In the genomic region with DNA sequence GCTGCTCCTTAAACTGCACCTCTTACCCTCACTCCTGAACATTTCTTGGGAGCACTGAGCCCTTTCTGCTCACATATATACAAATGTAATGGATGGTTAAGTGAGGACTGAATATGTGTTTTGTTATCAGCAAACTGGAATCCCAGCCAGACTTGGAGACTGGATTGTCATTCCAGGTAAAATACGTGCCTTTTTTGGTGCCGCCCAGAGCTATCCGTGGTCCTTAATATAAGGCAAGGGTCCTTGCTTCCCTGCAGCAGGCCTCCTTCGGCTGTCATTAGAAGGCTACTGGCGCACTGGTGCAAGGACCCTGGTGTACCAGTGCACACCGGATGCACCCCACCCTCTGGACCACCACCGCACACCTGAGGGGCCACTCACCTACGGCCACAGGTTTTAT, we compare ENCODE assay signal across 1 cellular context.
A peak's percentile ranks its signal among the peaks of the same experiment; 100 is the strongest.
TF ChIP-seq lines count a peak whose summit lies in the region.

No MANE protein-coding gene starts in this region.

TF ChIP-seq in WTC11, 78 proteins besides CTCF, POLR2A, EP300 and RAD21 (continued from another document):
- TF ChIP-seq, protein P1, sequence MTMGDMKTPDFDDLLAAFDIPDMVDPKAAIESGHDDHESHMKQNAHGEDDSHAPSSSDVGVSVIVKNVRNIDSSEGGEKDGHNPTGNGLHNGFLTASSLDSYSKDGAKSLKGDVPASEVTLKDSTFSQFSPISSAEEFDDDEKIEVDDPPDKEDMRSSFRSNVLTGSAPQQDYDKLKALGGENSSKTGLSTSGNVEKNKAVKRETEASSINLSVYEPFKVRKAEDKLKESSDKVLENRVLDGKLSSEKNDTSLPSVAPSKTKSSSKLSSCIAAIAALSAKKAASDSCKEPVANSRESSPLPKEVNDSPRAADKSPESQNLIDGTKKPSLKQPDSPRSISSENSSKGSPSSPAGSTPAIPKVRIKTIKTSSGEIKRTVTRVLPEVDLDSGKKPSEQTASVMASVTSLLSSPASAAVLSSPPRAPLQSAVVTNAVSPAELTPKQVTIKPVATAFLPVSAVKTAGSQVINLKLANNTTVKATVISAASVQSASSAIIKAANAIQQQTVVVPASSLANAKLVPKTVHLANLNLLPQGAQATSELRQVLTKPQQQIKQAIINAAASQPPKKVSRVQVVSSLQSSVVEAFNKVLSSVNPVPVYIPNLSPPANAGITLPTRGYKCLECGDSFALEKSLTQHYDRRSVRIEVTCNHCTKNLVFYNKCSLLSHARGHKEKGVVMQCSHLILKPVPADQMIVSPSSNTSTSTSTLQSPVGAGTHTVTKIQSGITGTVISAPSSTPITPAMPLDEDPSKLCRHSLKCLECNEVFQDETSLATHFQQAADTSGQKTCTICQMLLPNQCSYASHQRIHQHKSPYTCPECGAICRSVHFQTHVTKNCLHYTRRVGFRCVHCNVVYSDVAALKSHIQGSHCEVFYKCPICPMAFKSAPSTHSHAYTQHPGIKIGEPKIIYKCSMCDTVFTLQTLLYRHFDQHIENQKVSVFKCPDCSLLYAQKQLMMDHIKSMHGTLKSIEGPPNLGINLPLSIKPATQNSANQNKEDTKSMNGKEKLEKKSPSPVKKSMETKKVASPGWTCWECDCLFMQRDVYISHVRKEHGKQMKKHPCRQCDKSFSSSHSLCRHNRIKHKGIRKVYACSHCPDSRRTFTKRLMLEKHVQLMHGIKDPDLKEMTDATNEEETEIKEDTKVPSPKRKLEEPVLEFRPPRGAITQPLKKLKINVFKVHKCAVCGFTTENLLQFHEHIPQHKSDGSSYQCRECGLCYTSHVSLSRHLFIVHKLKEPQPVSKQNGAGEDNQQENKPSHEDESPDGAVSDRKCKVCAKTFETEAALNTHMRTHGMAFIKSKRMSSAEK (CRISPR knock-in tag; IDR thresholded peaks at IDR 0.05; ENCODE audit: borderline replicate concordance): no peak
- TF ChIP-seq, protein P2, sequence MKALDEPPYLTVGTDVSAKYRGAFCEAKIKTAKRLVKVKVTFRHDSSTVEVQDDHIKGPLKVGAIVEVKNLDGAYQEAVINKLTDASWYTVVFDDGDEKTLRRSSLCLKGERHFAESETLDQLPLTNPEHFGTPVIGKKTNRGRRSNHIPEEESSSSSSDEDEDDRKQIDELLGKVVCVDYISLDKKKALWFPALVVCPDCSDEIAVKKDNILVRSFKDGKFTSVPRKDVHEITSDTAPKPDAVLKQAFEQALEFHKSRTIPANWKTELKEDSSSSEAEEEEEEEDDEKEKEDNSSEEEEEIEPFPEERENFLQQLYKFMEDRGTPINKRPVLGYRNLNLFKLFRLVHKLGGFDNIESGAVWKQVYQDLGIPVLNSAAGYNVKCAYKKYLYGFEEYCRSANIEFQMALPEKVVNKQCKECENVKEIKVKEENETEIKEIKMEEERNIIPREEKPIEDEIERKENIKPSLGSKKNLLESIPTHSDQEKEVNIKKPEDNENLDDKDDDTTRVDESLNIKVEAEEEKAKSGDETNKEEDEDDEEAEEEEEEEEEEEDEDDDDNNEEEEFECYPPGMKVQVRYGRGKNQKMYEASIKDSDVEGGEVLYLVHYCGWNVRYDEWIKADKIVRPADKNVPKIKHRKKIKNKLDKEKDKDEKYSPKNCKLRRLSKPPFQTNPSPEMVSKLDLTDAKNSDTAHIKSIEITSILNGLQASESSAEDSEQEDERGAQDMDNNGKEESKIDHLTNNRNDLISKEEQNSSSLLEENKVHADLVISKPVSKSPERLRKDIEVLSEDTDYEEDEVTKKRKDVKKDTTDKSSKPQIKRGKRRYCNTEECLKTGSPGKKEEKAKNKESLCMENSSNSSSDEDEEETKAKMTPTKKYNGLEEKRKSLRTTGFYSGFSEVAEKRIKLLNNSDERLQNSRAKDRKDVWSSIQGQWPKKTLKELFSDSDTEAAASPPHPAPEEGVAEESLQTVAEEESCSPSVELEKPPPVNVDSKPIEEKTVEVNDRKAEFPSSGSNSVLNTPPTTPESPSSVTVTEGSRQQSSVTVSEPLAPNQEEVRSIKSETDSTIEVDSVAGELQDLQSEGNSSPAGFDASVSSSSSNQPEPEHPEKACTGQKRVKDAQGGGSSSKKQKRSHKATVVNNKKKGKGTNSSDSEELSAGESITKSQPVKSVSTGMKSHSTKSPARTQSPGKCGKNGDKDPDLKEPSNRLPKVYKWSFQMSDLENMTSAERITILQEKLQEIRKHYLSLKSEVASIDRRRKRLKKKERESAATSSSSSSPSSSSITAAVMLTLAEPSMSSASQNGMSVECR (CRISPR knock-in tag; IDR thresholded peaks at IDR 0.05; ENCODE audit: borderline replicate concordance): 0 out of 2 replicates have a peak, but pooled peaks have one; percentile 26
- no peak for TF ChIP-seq TCF7 (CRISPR knock-in tag; IDR thresholded peaks at IDR 0.05; ENCODE audit: low read depth)
